18 cellular contexts compared by ENCODE assay signal in genomic region chr16:64907844-64908243, GRCh38.
A peak's percentile ranks its signal among the peaks of the same experiment; 100 is the strongest.
DNase-seq lines count a peak whose midpoint lies in the region; ATAC-seq and TF ChIP-seq lines count a peak whose summit lies in the region.
"Had no signal": no experiment of that assay in that cellular context is flagged by ENCODE, and none has a peak within 500 bp of the region (broad histone marks: within the 10 kb centered on the region; RNA-seq: fewer than 3 reads in every experiment).

No MANE protein-coding gene starts in this region.

- no peak overlapping the region for H3K4me3 ChIP-seq in right cardiac atrium (ENCODE audit: low read length)
- H3K4me3 ChIP-seq: A549, MG63, Peyer's patch had no signal

- intact Hi-C loops in right cardiac atrium (cut with DNase I), result no loop called here
- intact Hi-C loops in cardiac septum (cut with DNase I), result no loop called here
- intact Hi-C loops in activated CD4-positive, alpha-beta T cell treated with anti-CD3 and anti-CD28 coated beads for 36 hours (cut with DNase I, micrococcal nuclease), result no loop called here

- H3K4me3 Mint-ChIP-seq in chondrocyte (ENCODE audit: unreplicated experiment) (no peak overlapping the region), nephron (peak overlapping the region; percentile 2 to 35 (median 7))
- no peak overlapping the region for H3K4me3 Mint-ChIP-seq in activated CD4-positive, alpha-beta T cell treated with anti-CD3 and anti-CD28 coated beads for 36 hours
- H3K4me3 Mint-ChIP-seq: CD14-positive monocyte, HFFc6 had no signal

- H3K27ac Mint-ChIP-seq in chondrocyte (ENCODE audit: unreplicated experiment), result peak overlapping the region; percentile 55
- H3K27ac Mint-ChIP-seq in nephron, result peak overlapping the region; percentile 87 to 91 (median 89)
- H3K27ac Mint-ChIP-seq in activated CD4-positive, alpha-beta T cell treated with anti-CD3 and anti-CD28 coated beads for 36 hours, result no peak overlapping the region
- H3K27ac Mint-ChIP-seq: CD14-positive monocyte, HFFc6 had no signal

- CTCF ChIA-PET in activated CD4-positive, alpha-beta T cell treated with anti-CD3 and anti-CD28 coated beads for 36 hours (lab: Charles Lee), result interaction anchor here (0.9 kb wide), 1 partner anchor 18 kb away, joined by 3 read pairs; no protein-coding TSS in a partner anchor

- H3K27me3 Mint-ChIP-seq in chondrocyte (ENCODE audit: low read depth), result no peaks in the 10 kb centered on the region
- no peaks in the 10 kb centered on the region for H3K27me3 Mint-ChIP-seq in nephron (ENCODE audit: low read depth)
- H3K27me3 Mint-ChIP-seq in activated CD4-positive, alpha-beta T cell treated with anti-CD3 and anti-CD28 coated beads for 36 hours, result no peaks in the 10 kb centered on the region

- ATAC-seq in right cardiac atrium (peak; percentile 61 to 72), GM21528 (IDR thresholded peaks at IDR 0.05; ENCODE audit: low FRiP score, unreplicated experiment) (no peak)
- ATAC-seq in activated CD4-positive, alpha-beta T cell treated with anti-CD3 and anti-CD28 coated beads for 36 hours, result no peak
- ATAC-seq: A549 had no signal

- H3K9me3 ChIP-seq in right cardiac atrium (ENCODE audit: control insufficient read depth, low read length), result no peaks in the 10 kb centered on the region
- H3K9me3 ChIP-seq: A549, MG63, Peyer's patch had no signal

- WGBS in right cardiac atrium, result 27% methylated on average over 5 of the region's 5 CpGs

- DNase-seq in right cardiac atrium (peak in 1 of 3 donors; percentile 35), cardiac septum (ENCODE audit: low spot score) (no peak), chondrocyte (ENCODE audit: low spot score) (no peak), 8988T (no peak)
- DNase-seq in activated CD4-positive, alpha-beta T cell treated with anti-CD3 and anti-CD28 coated beads for 36 hours, result no peak
- no peak for DNase-seq in stimulated activated CD8-positive, alpha-beta memory T cell treated with anti-CD3 and anti-CD28 coated beads, Interleukin-4, amount 100 ng/mL, for 48 hours
- DNase-seq: DMS79, HFFc6, MG63, NCI-H1105, NCI-H1694 treated with DMSO at 0.1 percent for 48 hours, NCI-H774, Peyer's patch, SHP77 treated with DMSO at 0.1 percent for 48 hours had no signal

- no peak for TF ChIP-seq CTCF in chondrocyte (IDR thresholded peaks at IDR 0.05)
- TF ChIP-seq CTCF in nephron (IDR thresholded peaks at IDR 0.05; ENCODE audit: unreplicated experiment in 3 of 3), result no peak

- peaks cover 1% of the 10 kb centered on the region for H3K36me3 Mint-ChIP-seq in chondrocyte (ENCODE audit: low read depth)
- no peaks in the 10 kb centered on the region for H3K36me3 Mint-ChIP-seq in nephron (ENCODE audit: low read depth)
- no peaks in the 10 kb centered on the region for H3K36me3 Mint-ChIP-seq in activated CD4-positive, alpha-beta T cell treated with anti-CD3 and anti-CD28 coated beads for 36 hours (ENCODE audit: low read depth)
- H3K36me3 Mint-ChIP-seq: CD14-positive monocyte had no signal

- POLR2A ChIA-PET in activated CD4-positive, alpha-beta T cell treated with anti-CD3 and anti-CD28 coated beads for 36 hours (lab: Charles Lee), result no interaction called here

- H3K4me1 Mint-ChIP-seq in chondrocyte (ENCODE audit: low read depth) (peaks cover 34% of the 10 kb centered on the region), nephron (peaks cover 32% of the 10 kb centered on the region)
- no peaks in the 10 kb centered on the region for H3K4me1 Mint-ChIP-seq in activated CD4-positive, alpha-beta T cell treated with anti-CD3 and anti-CD28 coated beads for 36 hours
- H3K4me1 Mint-ChIP-seq: CD14-positive monocyte had no signal

- no peak overlapping the region for H3K27ac ChIP-seq in right cardiac atrium (ENCODE audit: low read length)
- H3K27ac ChIP-seq: A549, Peyer's patch had no signal

- peaks cover 12% of the 10 kb centered on the region for H3K9me3 Mint-ChIP-seq in chondrocyte (ENCODE audit: low read depth)
- peaks cover 5% of the 10 kb centered on the region for H3K9me3 Mint-ChIP-seq in nephron
- peaks cover 13% of the 10 kb centered on the region for H3K9me3 Mint-ChIP-seq in activated CD4-positive, alpha-beta T cell treated with anti-CD3 and anti-CD28 coated beads for 36 hours (ENCODE audit: low read depth)
- H3K9me3 Mint-ChIP-seq: HFFc6 had no signal

- no peaks in the 10 kb centered on the region for H3K27me3 ChIP-seq in right cardiac atrium (ENCODE audit: control insufficient read depth, insufficient read depth)
- H3K27me3 ChIP-seq: MG63, Peyer's patch had no signal

- peaks cover 4% of the 10 kb centered on the region for H3K4me1 ChIP-seq in right cardiac atrium (ENCODE audit: control insufficient read depth, insufficient read depth, low read length)
- H3K4me1 ChIP-seq: A549, Peyer's patch had no signal

Comparison
In these comparisons a context has a peak if more than half of its experiments do, and no peak if none do; other contexts are left out.
1. ATAC-seq: peak in right cardiac atrium (2 of 2); none in activated CD4-positive, alpha-beta T cell treated with anti-CD3 and anti-CD28 coated beads for 36 hours (single experiment) and GM21528 (single experiment).
2. H3K4me3 Mint-ChIP-seq: peak in nephron (3 of 3); none in chondrocyte (single experiment) and activated CD4-positive, alpha-beta T cell treated with anti-CD3 and anti-CD28 coated beads for 36 hours (single experiment).